In the genomic region with DNA sequence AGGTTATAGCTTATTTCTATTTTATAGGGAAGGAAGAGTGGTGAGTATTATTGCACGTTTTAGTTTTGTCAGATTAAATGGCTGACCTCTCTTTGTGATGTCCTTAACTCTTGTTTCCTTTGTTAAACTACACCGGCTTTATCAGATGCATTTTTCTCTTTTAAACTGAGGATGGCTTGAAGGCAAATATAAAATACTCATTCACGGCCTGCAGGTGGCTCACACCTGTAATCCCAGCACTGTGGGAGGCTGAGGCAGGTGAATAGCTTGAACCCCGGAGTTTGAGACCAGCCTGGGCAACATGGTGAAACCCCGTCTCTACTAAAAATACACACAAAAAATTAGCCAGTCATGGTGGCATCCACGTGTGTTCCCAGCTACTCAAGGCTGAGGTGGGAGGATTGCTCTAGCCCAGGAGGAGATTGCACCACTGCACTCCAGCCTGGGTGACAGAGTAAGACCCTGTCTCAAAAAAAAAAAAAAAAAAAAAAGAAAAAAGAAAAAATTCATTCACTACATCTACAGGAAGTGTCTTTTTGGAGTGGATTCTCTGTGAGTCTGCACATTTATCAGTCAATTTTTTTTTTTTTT, we compare ENCODE assay signal across 9 cellular contexts. TPM values are rescaled to one million over a fixed set of nuclear protein-coding genes. Genes with fewer than 3 reads are reported as not detected.
DNase-seq lines count a peak whose midpoint lies in the region; ATAC-seq, FAIRE-seq and TF ChIP-seq lines count a peak whose summit lies in the region.
"Had no signal": no experiment of that assay in that cellular context is flagged by ENCODE, and none has a peak within 500 bp of the region (broad histone marks: within the 10 kb centered on the region; RNA-seq: fewer than 3 reads in every experiment).

No MANE protein-coding gene starts in this region.

- H3K36me3 ChIP-seq in psoas muscle (ENCODE audit: insufficient read depth in 1 of 2, low read depth in 1 of 2): no peaks in the 10 kb centered on the region
- H3K36me3 ChIP-seq: brain microvascular endothelial cell had no signal

- FAIRE-seq in GM12891 (lab: Jason Lieb, UNC): no peak

- POLR2A ChIA-PET in CD4-positive, alpha-beta T cell (lab: Charles Lee): no interaction called here

- peaks cover 55% of the 10 kb centered on the region for H3K4me1 ChIP-seq in psoas muscle

- H3K36me3 Mint-ChIP-seq in CD4-positive, alpha-beta T cell (ENCODE audit: low read depth): peaks cover 19% of the 10 kb centered on the region
- H3K36me3 Mint-ChIP-seq in activated T-helper 17 cell treated with anti-CD3 and anti-CD28 coated beads, Interleukin-2, amount 50 U/mL, for 72 hours (ENCODE audit: low read depth): no peaks in the 10 kb centered on the region

- no peak for ATAC-seq in CD4-positive, alpha-beta T cell (ENCODE audit: poor library complexity)
- no peak for ATAC-seq in activated T-helper 17 cell treated with anti-CD3 and anti-CD28 coated beads, Interleukin-2, amount 50 U/mL, for 72 hours (replicated peaks)
- ATAC-seq in psoas muscle (peak; percentile 58 to 81 (median 74)), GM18520 (IDR thresholded peaks at IDR 0.05; ENCODE audit: unreplicated experiment) (no peak)

- no peak for TF ChIP-seq POLR2A in GM12891 (IDR thresholded peaks at IDR 0.05; ENCODE audit: low read depth, low read length)

- no peak for TF ChIP-seq CTCF in CD4-positive, alpha-beta T cell (IDR thresholded peaks at IDR 0.05)
- TF ChIP-seq CTCF in HL-60 (IDR thresholded peaks at IDR 0.05; ENCODE audit: insufficient read depth, low read length) (no peak), psoas muscle (IDR thresholded peaks at IDR 0.05) (no peak)

- CTCF ChIA-PET in CD4-positive, alpha-beta T cell (lab: Charles Lee): interaction anchor here (0.7 to 1.2 kb wide), 2 partner anchors 49 to 145 kb away, joined by 4 to 5 read pairs; no protein-coding TSS in a partner anchor

- H3K4me3 ChIP-seq in HL-60 (replicated peaks; ENCODE audit: insufficient read depth, low read length): no peak overlapping the region
- no peak overlapping the region for H3K4me3 ChIP-seq in psoas muscle

- peaks cover 3% of the 10 kb centered on the region for H3K9me3 Mint-ChIP-seq in CD4-positive, alpha-beta T cell
- H3K9me3 Mint-ChIP-seq in activated T-helper 17 cell treated with anti-CD3 and anti-CD28 coated beads, Interleukin-2, amount 50 U/mL, for 72 hours: no peaks in the 10 kb centered on the region

- H3K4me3 Mint-ChIP-seq in CD4-positive, alpha-beta T cell: no peak overlapping the region
- no peak overlapping the region for H3K4me3 Mint-ChIP-seq in activated T-helper 17 cell treated with anti-CD3 and anti-CD28 coated beads, Interleukin-2, amount 50 U/mL, for 72 hours

- H3K27ac ChIP-seq in CD4-positive, alpha-beta T cell (ENCODE audit: low read depth, low read length): no peak overlapping the region
- peak overlapping the region; percentile 45 for H3K27ac ChIP-seq in HL-60 (replicated peaks)
- H3K27ac ChIP-seq in psoas muscle: peak overlapping the region; percentile 66

- no peaks in the 10 kb centered on the region for H3K27me3 ChIP-seq in CD4-positive, alpha-beta T cell (ENCODE audit: control insufficient read depth, insufficient read depth, low read length)
- no peaks in the 10 kb centered on the region for H3K27me3 ChIP-seq in HL-60 (ENCODE audit: insufficient read depth, poor library complexity, severe bottlenecking)
- no peaks in the 10 kb centered on the region for H3K27me3 ChIP-seq in psoas muscle (ENCODE audit: insufficient read depth in 3 of 3, low read length in 2 of 3)
- H3K27me3 ChIP-seq: brain microvascular endothelial cell had no signal

- no peaks in the 10 kb centered on the region for H3K9me3 ChIP-seq in CD4-positive, alpha-beta T cell (ENCODE audit: control insufficient read depth, low read length)
- no peaks in the 10 kb centered on the region for H3K9me3 ChIP-seq in psoas muscle

- H3K27ac Mint-ChIP-seq in CD4-positive, alpha-beta T cell: peak overlapping the region; percentile 49
- H3K27ac Mint-ChIP-seq in activated T-helper 17 cell treated with anti-CD3 and anti-CD28 coated beads, Interleukin-2, amount 50 U/mL, for 72 hours: peak overlapping the region; percentile 67

- no peaks in the 10 kb centered on the region for H3K27me3 Mint-ChIP-seq in CD4-positive, alpha-beta T cell
- H3K27me3 Mint-ChIP-seq in activated T-helper 17 cell treated with anti-CD3 and anti-CD28 coated beads, Interleukin-2, amount 50 U/mL, for 72 hours: no peaks in the 10 kb centered on the region

- DNase-seq in CD4-positive, alpha-beta T cell: no peak
- DNase-seq in HL-60 (ENCODE audit: low read depth in 1 of 2, low spot score in 1 of 2) (peak in 1 of 2 experiments; percentile 65), psoas muscle (no peak), GM12891 (ENCODE audit: insufficient read length, low spot score) (no peak), DMS79 treated with DMSO at 0.1 percent for 48 hours (lab: John Stamatoyannopoulos, UW) (no peak)
- DNase-seq: brain microvascular endothelial cell, NCI-H1436 had no signal

- H3K4me1 Mint-ChIP-seq in CD4-positive, alpha-beta T cell (ENCODE audit: low read depth): peaks cover 11% of the 10 kb centered on the region
- peaks cover 14% of the 10 kb centered on the region for H3K4me1 Mint-ChIP-seq in activated T-helper 17 cell treated with anti-CD3 and anti-CD28 coated beads, Interleukin-2, amount 50 U/mL, for 72 hours

- intact Hi-C loops in CD4-positive, alpha-beta T cell (cut with DNase I, micrococcal nuclease): no loop called here
- intact Hi-C loops in psoas muscle (cut with DNase I): no loop called here

- WGBS in psoas muscle, 3 donors: 39 to 50% (median 40%) methylated on average over 6 of the region's 6 CpGs

TF ChIP-seq in GM12891, 5 proteins besides CTCF, POLR2A, EP300 and RAD21:
- TF ChIP-seq POU2F2 (IDR thresholded peaks at IDR 0.05; ENCODE audit: low read depth, low read length): no peak

RNA-seq across cellular contexts. Expression of gene SACM1L, which starts 34.8 kb away (rescaled TPM):
- total RNA-seq in CD4-positive, alpha-beta T cell: 10 to 100 TPM; 41.9 to 44.3 TPM
- 10 to 100 TPM; 49.2 to 57.4 TPM for total RNA-seq in activated T-helper 17 cell treated with anti-CD3 and anti-CD28 coated beads, Interleukin-2, amount 50 U/mL, for 72 hours
- 10 to 100 TPM; 13.1 to 18.1 (median 14.5) TPM for total RNA-seq in psoas muscle
- polyA plus RNA-seq in psoas muscle: 10 to 100 TPM in 2 of 3 donors, 1 to 10 TPM in 1; 7.5 to 14.2 (median 13.3) TPM
- polyA plus RNA-seq in GM12891 (2012; ENCODE audit: low read depth, missing spikeins): 12.0 TPM

RNA-seq across cellular contexts. Expression of gene LIMD1, which starts 59.9 kb away (rescaled TPM):
- total RNA-seq in CD4-positive, alpha-beta T cell: 10 to 100 TPM; 13.6 to 14.8 TPM
- total RNA-seq in activated T-helper 17 cell treated with anti-CD3 and anti-CD28 coated beads, Interleukin-2, amount 50 U/mL, for 72 hours: 10 to 100 TPM; 27.6 to 46.5 TPM
- total RNA-seq in psoas muscle: 10 to 100 TPM; 22.5 to 34.1 (median 32.0) TPM
- 1 to 10 TPM; 3.3 to 9.1 (median 5.5) TPM for polyA plus RNA-seq in psoas muscle
- polyA plus RNA-seq in GM12891 (2012; ENCODE audit: low read depth, missing spikeins): 13.0 TPM

Comparison
In these comparisons a context has a peak if more than half of its experiments do, and no peak if none do; other contexts are left out.
1. ATAC-seq: peak in psoas muscle (4 of 4); none in CD4-positive, alpha-beta T cell (single experiment), activated T-helper 17 cell treated with anti-CD3 and anti-CD28 coated beads, Interleukin-2, amount 50 U/mL, for 72 hours (single experiment) and GM18520 (single experiment).